14 cellular contexts compared by ENCODE assay signal in the genomic region with DNA sequence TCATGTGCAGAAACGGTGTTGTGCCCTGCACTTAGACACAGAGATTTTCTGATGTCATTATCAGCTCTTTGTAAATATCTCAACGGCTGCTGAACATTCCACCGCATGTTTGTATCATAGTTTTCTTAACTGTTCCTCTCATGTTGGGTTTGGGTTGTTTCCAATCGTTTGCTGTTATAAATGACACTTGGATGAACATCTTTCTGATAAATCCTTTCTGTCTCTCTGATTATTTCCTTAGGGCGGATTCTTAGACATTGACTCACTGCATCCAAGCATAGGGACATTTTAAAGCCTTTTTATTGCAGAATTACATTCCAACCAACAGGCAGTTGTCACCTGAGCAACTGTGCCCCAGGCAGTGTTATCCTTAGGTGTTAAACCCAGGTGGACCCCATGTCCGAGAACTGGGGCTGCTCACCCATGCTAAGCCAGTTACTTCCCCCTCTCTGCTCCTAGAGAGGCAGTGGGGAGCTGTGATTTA. TPM values are rescaled to one million over a fixed set of nuclear protein-coding genes. Genes with fewer than 3 reads are reported as not detected.
A peak's percentile ranks its signal among the peaks of the same experiment; 100 is the strongest.
DNase-seq lines count a peak whose midpoint lies in the region; ATAC-seq, FAIRE-seq and TF ChIP-seq lines count a peak whose summit lies in the region.
"Had no signal": no experiment of that assay in that cellular context is flagged by ENCODE, and none has a peak within 500 bp of the region (broad histone marks: within the 10 kb centered on the region; RNA-seq: fewer than 3 reads in every experiment).

No MANE protein-coding gene starts in this region.

- H3K9me3 Mint-ChIP-seq in stimulated activated effector memory CD8-positive, alpha-beta T cell treated with anti-CD3 and anti-CD28 coated beads, Interleukin-12 subunit alpha, Interleukin-12 subunit beta, amount 100 ng/mL, for 72 hours, result peaks cover 3% of the 10 kb centered on the region
- H3K9me3 Mint-ChIP-seq in activated naive CD4-positive, alpha-beta T cell treated with anti-CD3 and anti-CD28 coated beads for 36 hours, result no peaks in the 10 kb centered on the region

- dilution Hi-C loops in endothelial cell of umbilical vein (cut with MboI; ENCODE audit: extremely low pct_ligation_motif_present, low sequenced_read_pairs), result no loop called here

- H3K9ac ChIP-seq in endothelial cell of umbilical vein (replicated peaks; ENCODE audit: extremely low read depth, insufficient read depth, low read length), result no peak overlapping the region
- H3K9ac ChIP-seq: BLaER1 treated with 17β-estradiol and CSF1 and Interleukin-3, amounts not matched to agents 10 nM and 100 nM had no signal

- CTCF ChIA-PET in endothelial cell of umbilical vein (lab: Charles Lee), result interaction anchor here (1.1 to 2.3 kb wide), 5 partner anchors 10 to 221 kb away, joined by 4 to 11 read pairs (median 7); no protein-coding TSS in a partner anchor
- CTCF ChIA-PET in activated naive CD4-positive, alpha-beta T cell treated with anti-CD3 and anti-CD28 coated beads for 36 hours (lab: Charles Lee), result no interaction called here

- no peaks in the 10 kb centered on the region for H3K36me3 ChIP-seq in endothelial cell of umbilical vein (ENCODE audit: control insufficient read depth in 2 of 2, extremely low read depth in 1 of 2, insufficient read depth in 2 of 2, low read length in 2 of 2)

- no peaks in the 10 kb centered on the region for H3K27me3 ChIP-seq in endothelial cell of umbilical vein (ENCODE audit: control insufficient read depth in 2 of 2, insufficient read depth in 2 of 2, low read length in 2 of 2)

- no peak overlapping the region for H3K4me3 Mint-ChIP-seq in stimulated activated effector memory CD8-positive, alpha-beta T cell treated with anti-CD3 and anti-CD28 coated beads, Interleukin-12 subunit alpha, Interleukin-12 subunit beta, amount 100 ng/mL, for 72 hours
- no peak overlapping the region for H3K4me3 Mint-ChIP-seq in activated naive CD4-positive, alpha-beta T cell treated with anti-CD3 and anti-CD28 coated beads for 36 hours

- H3K4me3 ChIP-seq in endothelial cell of umbilical vein (replicated peaks in 1 of 3; ENCODE audit: insufficient read depth in 1 of 3, low read depth in 1 of 3, low read length in 3 of 3), result no peak overlapping the region
- H3K4me3 ChIP-seq: BLaER1 treated with 17β-estradiol and CSF1 and Interleukin-3, amounts not matched to agents 10 nM and 100 nM had no signal

- peak; percentile 60 for DNase-seq in AG08396 (ENCODE audit: low spot score)
- peak; percentile 100 for DNase-seq in M059J (ENCODE audit: low read depth)
- DNase-seq in endothelial cell of umbilical vein (ENCODE audit: low read depth, low spot score), result peak; percentile 26
- peak; percentile 84 for DNase-seq in non-pigmented ciliary epithelial cell (ENCODE audit: low read depth)
- no peak for DNase-seq in stimulated activated effector memory CD8-positive, alpha-beta T cell treated with anti-CD3 and anti-CD28 coated beads, Interleukin-12 subunit alpha, Interleukin-12 subunit beta, amount 100 ng/mL, for 72 hours (ENCODE audit: low spot score in 2 of 2)
- no peak for DNase-seq in activated naive CD4-positive, alpha-beta T cell treated with anti-CD3 and anti-CD28 coated beads for 36 hours
- no peak for DNase-seq in NCI-H1436 treated with DMSO at 0.1 percent for 48 hours (lab: John Stamatoyannopoulos, UW)
- no peak for DNase-seq in NCI-H1417 (lab: John Stamatoyannopoulos, UW)
- DNase-seq: activated CD4-positive, alpha-beta T cell treated with anti-CD3 and anti-CD28 coated beads for 4 hours; activated naive CD4-positive, alpha-beta T cell treated with Interleukin-2 at 50 U/mL for 16 hours; NCI-H510A treated with DMSO at 0.1 percent for 48 hours; stimulated activated CD8-positive, alpha-beta memory T cell treated with anti-CD3 and anti-CD28 coated beads, Interleukin-4, amount 100 ng/mL, for 48 hours had no signal

- H3K27ac Mint-ChIP-seq in stimulated activated effector memory CD8-positive, alpha-beta T cell treated with anti-CD3 and anti-CD28 coated beads, Interleukin-12 subunit alpha, Interleukin-12 subunit beta, amount 100 ng/mL, for 72 hours, result no peak overlapping the region
- H3K27ac Mint-ChIP-seq in activated naive CD4-positive, alpha-beta T cell treated with anti-CD3 and anti-CD28 coated beads for 36 hours, result no peak overlapping the region

- H4K20me1 ChIP-seq in endothelial cell of umbilical vein (replicated peaks; ENCODE audit: control insufficient read depth, extremely low read depth, insufficient read depth, low read length), result no peaks in the 10 kb centered on the region

- H3K4me1 Mint-ChIP-seq in stimulated activated effector memory CD8-positive, alpha-beta T cell treated with anti-CD3 and anti-CD28 coated beads, Interleukin-12 subunit alpha, Interleukin-12 subunit beta, amount 100 ng/mL, for 72 hours, result peaks cover 17% of the 10 kb centered on the region
- H3K4me1 Mint-ChIP-seq in activated naive CD4-positive, alpha-beta T cell treated with anti-CD3 and anti-CD28 coated beads for 36 hours (ENCODE audit: low read depth), result no peaks in the 10 kb centered on the region

- H3K36me3 Mint-ChIP-seq in stimulated activated effector memory CD8-positive, alpha-beta T cell treated with anti-CD3 and anti-CD28 coated beads, Interleukin-12 subunit alpha, Interleukin-12 subunit beta, amount 100 ng/mL, for 72 hours, result no peaks in the 10 kb centered on the region
- H3K36me3 Mint-ChIP-seq in activated naive CD4-positive, alpha-beta T cell treated with anti-CD3 and anti-CD28 coated beads for 36 hours (ENCODE audit: low read depth), result no peaks in the 10 kb centered on the region

- peak; percentile 81 for FAIRE-seq in endothelial cell of umbilical vein (lab: Jason Lieb, UNC)

- no TSS peak for BruUV-seq in endothelial cell of umbilical vein (replicated peaks; lab: Mats Ljungman, UMichigan)

- H2AFZ ChIP-seq in endothelial cell of umbilical vein (ENCODE audit: low read depth, low read length), result no peak overlapping the region

- no peak for ATAC-seq in stimulated activated effector memory CD8-positive, alpha-beta T cell treated with anti-CD3 and anti-CD28 coated beads, Interleukin-12 subunit alpha, Interleukin-12 subunit beta, amount 100 ng/mL, for 72 hours

- POLR2A ChIA-PET in endothelial cell of umbilical vein (lab: Charles Lee), result no interaction called here

- H3K9me1 ChIP-seq in endothelial cell of umbilical vein (replicated peaks; ENCODE audit: control insufficient read depth, extremely low read depth, insufficient read depth, low read length), result no peaks in the 10 kb centered on the region

- peaks cover 5% of the 10 kb centered on the region for H3K79me2 ChIP-seq in endothelial cell of umbilical vein (ENCODE audit: control insufficient read depth, insufficient read depth, low read length)

- peaks cover 5% of the 10 kb centered on the region for H3K27me3 Mint-ChIP-seq in activated naive CD4-positive, alpha-beta T cell treated with anti-CD3 and anti-CD28 coated beads for 36 hours (ENCODE audit: low read depth)

- no peaks in the 10 kb centered on the region for H3K9me3 ChIP-seq in endothelial cell of umbilical vein (replicated peaks; ENCODE audit: control insufficient read depth, insufficient read depth, low read length)

- H3K4me1 ChIP-seq in endothelial cell of umbilical vein (ENCODE audit: control insufficient read depth, extremely low read depth, insufficient read depth, low read length), result peaks cover 15% of the 10 kb centered on the region

- H3K4me2 ChIP-seq in endothelial cell of umbilical vein (ENCODE audit: insufficient read depth, low read length), result no peak overlapping the region
- H3K4me2 ChIP-seq: BLaER1 treated with 17β-estradiol and CSF1 and Interleukin-3, amounts not matched to agents 10 nM and 100 nM had no signal

- TF ChIP-seq CTCF in endothelial cell of umbilical vein (IDR thresholded peaks at IDR 0.05; ENCODE audit: extremely low read depth in 1 of 2, insufficient read depth in 1 of 2, low read depth in 1 of 2, low read length in 2 of 2), result no peak

- H3K27ac ChIP-seq in endothelial cell of umbilical vein (ENCODE audit: insufficient read depth, low read depth, low read length), result no peak overlapping the region
- H3K27ac ChIP-seq: BLaER1 treated with 17β-estradiol and CSF1 and Interleukin-3, amounts not matched to agents 10 nM and 100 nM had no signal

- TF ChIP-seq POLR2A in endothelial cell of umbilical vein (IDR thresholded peaks at IDR 0.05; ENCODE audit: low read depth, low read length), result no peak

- intact Hi-C loops in endothelial cell of umbilical vein (cut with micrococcal nuclease), result no loop called here
- intact Hi-C loops in activated naive CD4-positive, alpha-beta T cell treated with anti-CD3 and anti-CD28 coated beads for 36 hours (cut with micrococcal nuclease), result no loop called here

TF ChIP-seq in endothelial cell of umbilical vein, 7 proteins besides CTCF, POLR2A, EP300 and RAD21:
- TF ChIP-seq FOS (IDR thresholded peaks at IDR 0.05; ENCODE audit: borderline replicate concordance, insufficient read depth, low read length) (peak; percentile 39), MAX (IDR thresholded peaks at IDR 0.05; ENCODE audit: insufficient read depth, insufficient read length) (no peak), EZH2 (IDR thresholded peaks at IDR 0.05; ENCODE audit: borderline replicate concordance, low read depth, low read length, severe bottlenecking) (no peak), GATA2 (IDR thresholded peaks at IDR 0.05; ENCODE audit: insufficient read depth, insufficient read length, low read depth, low read length) (peak; percentile 37)
TF ChIP-seq in endothelial cell of umbilical vein: peak in this region for 2.

RNA-seq across cellular contexts. Expression of gene COL5A1, which starts 28.5 kb away (rescaled TPM):
- total RNA-seq in M059J (2014; rRNA removed; shearing (Covaris generic)), result 164 and 277 TPM in 2 replicates
- 164 and 175 TPM in 2 replicates for total RNA-seq in endothelial cell of umbilical vein
- polyA plus RNA-seq in endothelial cell of umbilical vein, result 97.4 and 102 TPM in 2 replicates
- 104 and 105 TPM in 2 replicates for polyA plus RNA-seq in endothelial cell of umbilical vein (2011; cell fraction: cytosol; rRNA removed)
- 264 and 309 TPM in 2 replicates for polyA plus RNA-seq in endothelial cell of umbilical vein (2011; cell fraction: nucleus; rRNA removed)
- polyA plus RNA-seq in endothelial cell of umbilical vein (2012), result 168 and 382 TPM in 2 replicates
- polyA minus RNA-seq in endothelial cell of umbilical vein, result 111 and 113 TPM in 2 replicates
- polyA minus RNA-seq in endothelial cell of umbilical vein (2011; cell fraction: cytosol; rRNA and poly(A)+ RNA removed), result 29.8 TPM
- 81.2 and 123 TPM in 2 replicates for polyA minus RNA-seq in endothelial cell of umbilical vein (2011; cell fraction: nucleus; rRNA and poly(A)+ RNA removed)
- total RNA-seq in activated naive CD4-positive, alpha-beta T cell treated with anti-CD3 and anti-CD28 coated beads for 36 hours, result under 1 TPM in 1 of 2 experiments, not detected in 1; 0.10 TPM
- total RNA-seq: SK-MEL-5 had no signal

Comparison
In these comparisons a context has a peak if more than half of its experiments do, and no peak if none do; other contexts are left out.
1. DNase-seq: peak in AG08396 (single experiment), M059J (single experiment), endothelial cell of umbilical vein (single experiment) and non-pigmented ciliary epithelial cell (single experiment); none in stimulated activated effector memory CD8-positive, alpha-beta T cell treated with anti-CD3 and anti-CD28 coated beads, Interleukin-12 subunit alpha, Interleukin-12 subunit beta, amount 100 ng/mL, for 72 hours (0 of 2), activated naive CD4-positive, alpha-beta T cell treated with anti-CD3 and anti-CD28 coated beads for 36 hours (single experiment), NCI-H1436 treated with DMSO at 0.1 percent for 48 hours (single experiment) and NCI-H1417 (0 of 3).
2. RNA of gene COL5A1, which starts 28.5 kb away (total RNA-seq): 164 to 277 TPM in M059J and 164 to 175 TPM in endothelial cell of umbilical vein; 0.10 TPM in activated naive CD4-positive, alpha-beta T cell treated with anti-CD3 and anti-CD28 coated beads for 36 hours; every median in the first group is over 100 times any median in the second.